In the genomic region with DNA sequence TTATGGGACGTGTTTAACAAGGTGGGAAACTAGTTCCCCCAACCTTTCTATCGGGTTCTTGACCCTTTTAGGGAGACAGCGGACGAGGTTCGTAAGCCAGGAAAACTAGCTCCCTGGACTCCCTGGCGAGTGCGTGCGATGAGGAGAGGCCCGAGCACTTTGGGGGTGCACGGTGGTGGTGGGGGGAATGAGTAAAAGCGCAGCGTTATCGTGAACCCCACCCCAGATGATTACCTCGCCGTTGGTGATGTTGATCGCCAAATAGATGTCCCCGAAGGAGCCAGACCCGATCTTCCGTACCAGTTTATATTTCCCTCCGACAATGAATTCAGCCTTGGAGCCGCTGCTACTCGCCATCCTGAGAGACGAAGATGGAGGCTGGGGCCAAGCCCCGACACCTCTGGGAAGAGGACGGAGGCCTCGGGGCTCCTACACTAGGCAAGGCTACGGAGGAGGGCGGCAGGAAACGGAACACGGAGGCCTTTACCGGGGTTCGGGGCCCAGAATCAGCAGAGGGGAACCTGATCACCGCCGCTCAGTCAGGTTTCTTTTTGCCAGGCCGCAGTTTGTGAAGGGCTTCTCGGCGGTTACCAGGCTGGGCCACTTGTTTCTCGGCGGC, we compare ENCODE assay signal across 7 cellular contexts. TPM values are rescaled to one million over a fixed set of nuclear protein-coding genes. Genes with fewer than 3 reads are reported as not detected.
DNase-seq lines count a peak whose midpoint lies in the region; ATAC-seq, FAIRE-seq and TF ChIP-seq lines count a peak whose summit lies in the region.

No MANE protein-coding gene starts in this region.

- peaks cover 12% of the 10 kb centered on the region for H3K36me3 ChIP-seq in fibroblast of lung (ENCODE audit: control insufficient read depth, insufficient read depth, low read length)
- peaks cover 28% of the 10 kb centered on the region for H3K36me3 ChIP-seq in neutrophil

- H3K79me2 ChIP-seq in fibroblast of lung (ENCODE audit: control insufficient read depth, insufficient read depth, low read length): peaks cover 55% of the 10 kb centered on the region

- no peaks in the 10 kb centered on the region for H4K20me1 ChIP-seq in fibroblast of lung (ENCODE audit: control insufficient read depth, extremely low read depth, insufficient read depth, low read length)

- DNase-seq in GM12892 (ENCODE audit: insufficient read length) (peak; percentile 15), fibroblast of lung (ENCODE audit: low read depth in 2 of 2) (no peak), NCI-H226 (no peak), ureter (ENCODE audit: low spot score) (no peak)

- peak; percentile 1 for ATAC-seq in HG02938 (IDR thresholded peaks at IDR 0.05; ENCODE audit: unreplicated experiment)

- no peaks in the 10 kb centered on the region for H3K27me3 ChIP-seq in fibroblast of lung (ENCODE audit: control insufficient read depth, insufficient read depth, low read length)
- no peaks in the 10 kb centered on the region for H3K27me3 ChIP-seq in neutrophil

- H3K9me3 ChIP-seq in fibroblast of lung (ENCODE audit: control insufficient read depth, insufficient read depth, low read depth, low read length) (no peaks in the 10 kb centered on the region), neutrophil (no peaks in the 10 kb centered on the region)

- TF ChIP-seq CTCF in WI38 (IDR thresholded peaks at IDR 0.05; ENCODE audit: low read depth, low read length): no peak
- TF ChIP-seq CTCF in fibroblast of lung (conservative IDR thresholded peaks at IDR 0.05 in 1 of 2, IDR thresholded peaks at IDR 0.05 in 1 of 2; ENCODE audit: low read depth in 1 of 2, low read length in 2 of 2): no peak
- TF ChIP-seq CTCF in neutrophil (IDR thresholded peaks at IDR 0.05): no peak

- H2AFZ ChIP-seq in fibroblast of lung (ENCODE audit: low read length): no peak overlapping the region

- H3K9ac ChIP-seq in fibroblast of lung (ENCODE audit: insufficient read depth, low read length): peak overlapping the region; percentile 100

- TF ChIP-seq POLR2A in GM12892 (IDR thresholded peaks at IDR 0.05; ENCODE audit: low read depth, low read length): no peak

- H3K4me3 ChIP-seq in WI38 (ENCODE audit: low read depth, low read length): peak overlapping the region; percentile 77
- peak overlapping the region; percentile 83 to 93 (median 90) for H3K4me3 ChIP-seq in fibroblast of lung (replicated peaks in 1 of 4; ENCODE audit: control extremely low read depth in 1 of 4, insufficient read depth in 1 of 4, low read depth in 3 of 4, low read length in 4 of 4)
- H3K4me3 ChIP-seq in neutrophil (ENCODE audit: low read depth in 1 of 2, low read length in 1 of 2): peak overlapping the region; percentile 95 to 96

- H3K27ac ChIP-seq in fibroblast of lung (ENCODE audit: insufficient read depth, low read length): peak overlapping the region; percentile 99
- peak overlapping the region; percentile 98 for H3K27ac ChIP-seq in neutrophil

- peak overlapping the region; percentile 7 for H3K4me2 ChIP-seq in fibroblast of lung (ENCODE audit: extremely low read depth, insufficient read depth, low read length)

- H3K4me1 ChIP-seq in fibroblast of lung (ENCODE audit: control insufficient read depth, extremely low read depth, insufficient read depth, low read length) (peaks cover 9% of the 10 kb centered on the region), neutrophil (ENCODE audit: control insufficient read depth in 1 of 2, insufficient read depth in 1 of 2, low read depth in 1 of 2, low read length in 1 of 2) (peaks cover 26 to 35% of the 10 kb centered on the region in 2 experiments)

- FAIRE-seq in GM12892 (lab: Jason Lieb, UNC): peak; percentile 14

RNA-seq across cellular contexts. Expression of gene CSNK1A1, which starts 0.5 kb away (rescaled TPM):
- polyA plus RNA-seq in GM12892 (2012; ENCODE audit: missing spikeins): 69.0 TPM
- 522 and 674 TPM in 2 replicates for total RNA-seq in fibroblast of lung
- polyA plus RNA-seq in fibroblast of lung: 245 and 275 TPM in 2 replicates
- polyA plus RNA-seq in fibroblast of lung (2012): 187 and 207 TPM in 2 replicates
- polyA minus RNA-seq in fibroblast of lung (ENCODE audit: low replicate concordance): 111 and 122 TPM in 2 replicates
- total RNA-seq in ureter: 381 TPM

RNA-seq across cellular contexts. Expression of gene ARHGEF37, which starts 30.6 kb away (rescaled TPM):
- 0.61 TPM for polyA plus RNA-seq in GM12892 (2012; ENCODE audit: missing spikeins)
- total RNA-seq in fibroblast of lung: 3.1 and 5.3 TPM in 2 replicates
- polyA plus RNA-seq in fibroblast of lung: 0.31 and 0.38 TPM in 2 replicates
- polyA plus RNA-seq in fibroblast of lung (2012): 0.64 and 0.86 TPM in 2 replicates
- polyA minus RNA-seq in fibroblast of lung (ENCODE audit: low replicate concordance): 0.93 and 10.3 TPM in 2 replicates
- total RNA-seq in ureter: 11.9 TPM
